ENCODE assay signal across 1 cellular context in genomic region chr22:20946991-20947390, GRCh38.
TF ChIP-seq lines count a peak whose summit lies in the region.

No MANE protein-coding gene starts in this region.

TF ChIP-seq in K562, 482 proteins besides CTCF, POLR2A, EP300 and RAD21:
- peak; percentile 89; the same call in 1 of the 2 replicates for TF ChIP-seq TSC22D4 (tag; IDR thresholded peaks at IDR 0.05)
- peak; percentile 2 for TF ChIP-seq ARHGAP35 (IDR thresholded peaks at IDR 0.05; ENCODE audit: partially characterized antibody)
- 0 out of 2 replicates have a peak, but pooled peaks have one; percentile 15 for TF ChIP-seq ZNF668 (CRISPR knock-in tag; IDR thresholded peaks at IDR 0.05)
- TF ChIP-seq FOXO4 (CRISPR knock-in tag; IDR thresholded peaks at IDR 0.05), result no peak
- TF ChIP-seq SIN3A (IDR thresholded peaks at IDR 0.05; ENCODE audit: borderline replicate concordance in 2 of 2, control insufficient read depth in 1 of 2, low read depth in 2 of 2, low read length in 2 of 2), result no peak
- TF ChIP-seq CREB1 (IDR thresholded peaks at IDR 0.05), result no peak
- TF ChIP-seq CREB1 (CRISPR knock-in tag; IDR thresholded peaks at IDR 0.05), result 0 out of 2 replicates have a peak, but pooled peaks have one; percentile 10
- no peak for TF ChIP-seq ID3 (CRISPR knock-in tag; IDR thresholded peaks at IDR 0.05)
- TF ChIP-seq ID3 (tag; IDR thresholded peaks at IDR 0.05), result 0 out of 2 replicates have a peak, but pooled peaks have one; percentile 60
- peak; percentile 6 for TF ChIP-seq POLR3A (IDR thresholded peaks at IDR 0.05; ENCODE audit: borderline replicate concordance, extremely low read depth, insufficient read depth, insufficient read length)
- TF ChIP-seq REST (CRISPR knock-in tag; IDR thresholded peaks at IDR 0.05; ENCODE audit: low read depth), result no peak
- TF ChIP-seq ZNF507 (tag; conservative IDR thresholded peaks at IDR 0.05), result no peak
- no peak for TF ChIP-seq MLLT1 (IDR thresholded peaks at IDR 0.05)
- TF ChIP-seq EGR1 (conservative IDR thresholded peaks at IDR 0.05), result no peak
- no peak for TF ChIP-seq NR4A1 (CRISPR knock-in tag; IDR thresholded peaks at IDR 0.05)
- TF ChIP-seq NR4A1 (tag; IDR thresholded peaks at IDR 0.05), result no peak
- peak; percentile 35 for TF ChIP-seq RBM39 (optimal IDR thresholded peaks at IDR 0.05; ENCODE audit: low read depth, low read length)
- no peak for TF ChIP-seq BRD9 (IDR thresholded peaks at IDR 0.05; ENCODE audit: low read depth, partially characterized antibody)
- no peak for TF ChIP-seq THRAP3 (IDR thresholded peaks at IDR 0.05; ENCODE audit: borderline replicate concordance)
- TF ChIP-seq ZNF347 (CRISPR knock-in tag; IDR thresholded peaks at IDR 0.05; ENCODE audit: low read depth), result no peak
- TF ChIP-seq JUN (IDR thresholded peaks at IDR 0.05; ENCODE audit: borderline replicate concordance, low read depth, low read length), result no peak
- TF ChIP-seq JUN (CRISPR knock-in tag; IDR thresholded peaks at IDR 0.05; ENCODE audit: borderline replicate concordance), result no peak
- no peak for TF ChIP-seq ZKSCAN3 (CRISPR knock-in tag; IDR thresholded peaks at IDR 0.05)
- no peak for TF ChIP-seq E4F1 (CRISPR knock-in tag; IDR thresholded peaks at IDR 0.05; ENCODE audit: borderline replicate concordance)
- no peak for TF ChIP-seq ZNF445 (CRISPR knock-in tag; IDR thresholded peaks at IDR 0.05; ENCODE audit: low read depth)
- no peak for TF ChIP-seq POLR2B (IDR thresholded peaks at IDR 0.05; ENCODE audit: low read depth, partially characterized antibody)
- TF ChIP-seq ZNF224 (CRISPR knock-in tag; IDR thresholded peaks at IDR 0.05), result no peak
- TF ChIP-seq ZNF589 (CRISPR knock-in tag; IDR thresholded peaks at IDR 0.05; ENCODE audit: low read depth), result no peak
- TF ChIP-seq U2AF2 (optimal IDR thresholded peaks at IDR 0.05; ENCODE audit: low read depth, low read length), result no peak
- TF ChIP-seq TEAD4 (IDR thresholded peaks at IDR 0.05; ENCODE audit: low read length), result no peak
- no peak for TF ChIP-seq TEAD4 (CRISPR knock-in tag; IDR thresholded peaks at IDR 0.05; ENCODE audit: borderline replicate concordance)
- TF ChIP-seq FOXA1 (IDR thresholded peaks at IDR 0.05; ENCODE audit: borderline replicate concordance), result no peak
- no peak for TF ChIP-seq ZNF655 (CRISPR knock-in tag; IDR thresholded peaks at IDR 0.05)
- 0 out of 2 replicates have a peak, but pooled peaks have one; percentile 20 for TF ChIP-seq ZNF766 (CRISPR knock-in tag; conservative IDR thresholded peaks at IDR 0.05)
- no peak for TF ChIP-seq ILF3 (IDR thresholded peaks at IDR 0.05; ENCODE audit: borderline replicate concordance)
- no peak for TF ChIP-seq RBM22 (IDR thresholded peaks at IDR 0.05; ENCODE audit: low read depth, low read length, poor library complexity, severe bottlenecking)
- no peak for TF ChIP-seq ZNF408 (CRISPR knock-in tag; IDR thresholded peaks at IDR 0.05; ENCODE audit: low read depth)
- TF ChIP-seq TRIM25 (IDR thresholded peaks at IDR 0.05; ENCODE audit: borderline replicate concordance), result 0 out of 2 replicates have a peak, but pooled peaks have one; percentile 2
- TF ChIP-seq BRF2 (IDR thresholded peaks at IDR 0.05; ENCODE audit: borderline replicate concordance, insufficient read depth, insufficient read length), result no peak
- TF ChIP-seq SMAD4 (CRISPR knock-in tag; conservative IDR thresholded peaks at IDR 0.05), result no peak
- TF ChIP-seq MED1 (CRISPR knock-in tag; IDR thresholded peaks at IDR 0.05; ENCODE audit: borderline replicate concordance), result 0 out of 2 replicates have a peak, but pooled peaks have one; percentile 21
